In the genomic region with DNA sequence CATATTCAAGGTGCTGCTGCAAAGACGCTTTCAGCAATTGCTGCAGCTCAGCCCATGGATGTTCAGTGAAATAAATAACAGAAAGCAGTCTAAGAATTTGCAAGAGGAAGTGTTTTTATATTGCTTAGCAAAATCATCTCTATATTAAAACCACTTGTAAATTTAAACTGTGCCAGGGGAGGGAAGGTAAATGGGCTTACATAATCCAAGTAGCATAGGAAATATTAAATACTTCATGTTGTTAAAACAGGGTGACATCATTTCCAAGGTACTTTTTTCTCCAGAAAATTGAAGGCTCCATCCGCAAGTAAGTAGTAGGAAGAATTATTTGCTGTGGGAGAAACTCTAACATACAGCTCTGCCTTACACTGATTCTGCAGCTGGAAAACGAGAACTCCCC, we compare ENCODE assay signal across 7 cellular contexts.
"Had no signal": no experiment of that assay in that cellular context is flagged by ENCODE, and none has a peak within 500 bp of the region (broad histone marks: within the 10 kb centered on the region; RNA-seq: fewer than 3 reads in every experiment).

No MANE protein-coding gene starts in this region.

- H3K9me3 ChIP-seq: HAP-1 had no signal

- ATAC-seq: HCT116 had no signal

- H3K27me3 Mint-ChIP-seq: IgD-negative memory B cell had no signal

- H3K4me3 ChIP-seq: GM23248, HAP-1 had no signal

- H3K4me1 Mint-ChIP-seq: IgD-negative memory B cell had no signal

- H2AFZ ChIP-seq: GM23248 had no signal

- H3K4me3 Mint-ChIP-seq: IgD-negative memory B cell had no signal

- H3K27ac Mint-ChIP-seq: IgD-negative memory B cell had no signal

- DNase-seq: GM23248, GOT3, H7, KBM-7 had no signal

- H3K36me3 ChIP-seq: HAP-1 had no signal

- H3K27ac ChIP-seq: GM23248 had no signal
